ENCODE assay signal across 1 cellular context in genomic region chr9:92242779-92243136, GRCh38.
TF ChIP-seq lines count a peak whose summit lies in the region.

No MANE protein-coding gene starts in this region.

TF ChIP-seq in HepG2, 621 proteins besides CTCF, POLR2A, EP300 and RAD21:
- TF ChIP-seq ZNF557 (CRISPR knock-in tag; IDR thresholded peaks at IDR 0.05) (no peak), HMG20A (CRISPR knock-in tag; IDR thresholded peaks at IDR 0.05; ENCODE audit: borderline replicate concordance) (no peak), NFE2L1 (CRISPR knock-in tag; IDR thresholded peaks at IDR 0.05; ENCODE audit: borderline replicate concordance) (no peak), MLLT10 (CRISPR knock-in tag; IDR thresholded peaks at IDR 0.05) (no peak), TCF7L2 (IDR thresholded peaks at IDR 0.05; ENCODE audit: low read depth, low read length) (no peak), ZSCAN22 (CRISPR knock-in tag; IDR thresholded peaks at IDR 0.05) (no peak), SOX5 (CRISPR knock-in tag; IDR thresholded peaks at IDR 0.05; ENCODE audit: borderline replicate concordance) (no peak), DNMT3B (CRISPR knock-in tag; conservative IDR thresholded peaks at IDR 0.05) (no peak), ZNF670 (CRISPR knock-in tag; IDR thresholded peaks at IDR 0.05; ENCODE audit: borderline replicate concordance) (no peak), POGZ (CRISPR knock-in tag; IDR thresholded peaks at IDR 0.05) (no peak), ZNF256 (CRISPR knock-in tag; conservative IDR thresholded peaks at IDR 0.05) (no peak), ZNF605 (CRISPR knock-in tag; IDR thresholded peaks at IDR 0.05) (no peak)
